ENCODE assay signal across 8 cellular contexts in the genomic region with DNA sequence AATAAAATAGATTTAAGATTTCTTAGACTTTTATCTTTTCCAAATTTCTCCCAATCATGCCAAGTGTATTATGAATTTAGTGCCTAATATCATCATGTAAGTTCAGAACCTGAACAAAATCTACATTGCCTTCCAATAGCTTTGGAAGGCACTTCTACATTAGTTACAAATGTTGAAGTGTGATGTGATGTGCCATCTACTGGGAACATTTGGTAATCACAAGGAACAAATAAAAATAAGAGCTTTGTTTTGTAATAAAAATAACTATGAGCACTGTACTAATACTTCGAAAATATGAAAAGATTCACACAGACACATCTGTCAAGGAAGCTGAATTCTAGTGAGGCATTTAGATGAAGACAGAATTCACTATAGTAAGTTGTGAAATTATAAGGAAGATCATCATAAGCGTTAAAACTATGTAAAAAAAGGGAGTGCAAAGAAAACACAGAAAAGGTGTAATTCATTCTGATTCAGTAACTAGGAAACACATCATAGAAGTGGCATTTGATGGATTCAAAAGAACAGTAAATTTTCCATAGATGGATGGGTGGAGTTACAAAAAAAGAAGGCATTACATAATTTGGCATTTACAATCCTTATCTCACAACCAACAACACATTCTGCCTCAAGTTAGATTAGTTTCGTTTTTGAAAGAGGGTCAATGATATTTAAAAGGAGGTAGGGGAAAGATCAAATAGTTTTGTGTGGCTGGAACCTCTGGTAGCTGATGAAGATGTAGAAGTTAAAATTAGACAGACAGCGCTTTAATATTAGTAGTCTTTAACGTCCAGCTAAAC.
DNase-seq lines count a peak whose midpoint lies in the region; ATAC-seq and FAIRE-seq lines count a peak whose summit lies in the region.

No MANE protein-coding gene starts in this region.

- H3K4me1 Mint-ChIP-seq in stimulated activated effector memory CD8-positive, alpha-beta T cell treated with anti-CD3 and anti-CD28 coated beads, Interleukin-12 subunit alpha, Interleukin-12 subunit beta, amount 100 ng/mL, for 72 hours: peaks cover 18% of the 10 kb centered on the region
- peaks cover 10% of the 10 kb centered on the region for H3K4me1 Mint-ChIP-seq in activated naive CD8-positive, alpha-beta T cell treated with anti-CD3 and anti-CD28 coated beads, Interleukin-2, amount 50 U/mL, for 24 hours

- peaks cover 17% of the 10 kb centered on the region for H3K36me3 Mint-ChIP-seq in stimulated activated effector memory CD8-positive, alpha-beta T cell treated with anti-CD3 and anti-CD28 coated beads, Interleukin-12 subunit alpha, Interleukin-12 subunit beta, amount 100 ng/mL, for 72 hours
- peaks cover 29% of the 10 kb centered on the region for H3K36me3 Mint-ChIP-seq in activated naive CD8-positive, alpha-beta T cell treated with anti-CD3 and anti-CD28 coated beads, Interleukin-2, amount 50 U/mL, for 24 hours (ENCODE audit: low read depth)

- peak overlapping the region; percentile 52 for H3K27ac Mint-ChIP-seq in stimulated activated effector memory CD8-positive, alpha-beta T cell treated with anti-CD3 and anti-CD28 coated beads, Interleukin-12 subunit alpha, Interleukin-12 subunit beta, amount 100 ng/mL, for 72 hours
- H3K27ac Mint-ChIP-seq in activated naive CD8-positive, alpha-beta T cell treated with anti-CD3 and anti-CD28 coated beads, Interleukin-2, amount 50 U/mL, for 24 hours: no peak overlapping the region

- DNase-seq in RCC 7860 (ENCODE audit: low spot score) (no peak), fibroblast of the conjunctiva (ENCODE audit: low read depth) (peak; percentile 32), NCI-H1436 (lab: John Stamatoyannopoulos, UW) (no peak)
- DNase-seq in stimulated activated effector memory CD8-positive, alpha-beta T cell treated with anti-CD3 and anti-CD28 coated beads, Interleukin-12 subunit alpha, Interleukin-12 subunit beta, amount 100 ng/mL, for 72 hours (ENCODE audit: low spot score in 2 of 2): no peak
- no peak for DNase-seq in activated naive CD8-positive, alpha-beta T cell treated with anti-CD3 and anti-CD28 coated beads, Interleukin-2, amount 50 U/mL, for 24 hours

- peak; percentile 59 for ATAC-seq in HG02759 (IDR thresholded peaks at IDR 0.05; ENCODE audit: unreplicated experiment)
- ATAC-seq in stimulated activated effector memory CD8-positive, alpha-beta T cell treated with anti-CD3 and anti-CD28 coated beads, Interleukin-12 subunit alpha, Interleukin-12 subunit beta, amount 100 ng/mL, for 72 hours: no peak
- no peak for ATAC-seq in GM21825 (IDR thresholded peaks at IDR 0.05; ENCODE audit: unreplicated experiment)
- no peak for ATAC-seq in activated naive CD8-positive, alpha-beta T cell treated with anti-CD3 and anti-CD28 coated beads, Interleukin-2, amount 50 U/mL, for 24 hours

- no peaks in the 10 kb centered on the region for H3K27me3 Mint-ChIP-seq in activated naive CD8-positive, alpha-beta T cell treated with anti-CD3 and anti-CD28 coated beads, Interleukin-2, amount 50 U/mL, for 24 hours

- peak overlapping the region; percentile 5 for H3K4me3 Mint-ChIP-seq in stimulated activated effector memory CD8-positive, alpha-beta T cell treated with anti-CD3 and anti-CD28 coated beads, Interleukin-12 subunit alpha, Interleukin-12 subunit beta, amount 100 ng/mL, for 72 hours
- H3K4me3 Mint-ChIP-seq in activated naive CD8-positive, alpha-beta T cell treated with anti-CD3 and anti-CD28 coated beads, Interleukin-2, amount 50 U/mL, for 24 hours: no peak overlapping the region

- H3K9me3 Mint-ChIP-seq in stimulated activated effector memory CD8-positive, alpha-beta T cell treated with anti-CD3 and anti-CD28 coated beads, Interleukin-12 subunit alpha, Interleukin-12 subunit beta, amount 100 ng/mL, for 72 hours: no peaks in the 10 kb centered on the region
- H3K9me3 Mint-ChIP-seq in activated naive CD8-positive, alpha-beta T cell treated with anti-CD3 and anti-CD28 coated beads, Interleukin-2, amount 50 U/mL, for 24 hours: no peaks in the 10 kb centered on the region

- FAIRE-seq in G401.6 (lab: Jason Lieb, UNC) (peak; percentile 96), RCC 7860 (lab: Jason Lieb, UNC) (peak; percentile 69)
